Comparison of ENCODE assay signal across 1 cellular context in genomic region chr2:172100080-172101007, GRCh38.
TF ChIP-seq lines count a peak whose summit lies in the region.

No MANE protein-coding gene starts in this region.

TF ChIP-seq in WTC11, 78 proteins besides CTCF, POLR2A, EP300 and RAD21 (continued from another document):
- TF ChIP-seq TEAD1 (CRISPR knock-in tag; IDR thresholded peaks at IDR 0.05): no peak
- no peak for TF ChIP-seq IRF1 (CRISPR knock-in tag; IDR thresholded peaks at IDR 0.05)
- no peak for TF ChIP-seq ZNF121 (CRISPR knock-in tag; IDR thresholded peaks at IDR 0.05)
- TF ChIP-seq HMGA2 (CRISPR knock-in tag; IDR thresholded peaks at IDR 0.05): no peak
